18 cellular contexts compared by ENCODE assay signal in the genomic region with DNA sequence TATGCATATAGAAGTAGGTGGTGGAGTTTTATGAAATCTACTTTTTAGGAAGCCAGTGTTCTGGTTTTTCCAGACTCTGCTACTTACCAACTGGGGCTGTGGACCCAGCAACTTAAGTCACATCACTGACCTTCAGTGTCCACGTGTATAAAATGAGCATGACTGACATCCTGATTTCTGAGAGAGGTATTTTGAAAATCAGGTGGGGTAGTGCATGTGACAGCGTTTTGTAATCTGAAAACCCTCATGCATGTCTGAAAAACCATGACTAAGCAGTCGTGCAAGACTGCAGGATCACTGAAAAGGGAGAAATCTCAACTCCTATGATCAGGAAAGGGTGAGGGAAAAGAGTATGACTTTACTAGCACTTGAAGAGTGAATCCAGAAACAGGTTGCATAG. TPM values are rescaled to one million over a fixed set of nuclear protein-coding genes. Genes with fewer than 3 reads are reported as not detected.
DNase-seq lines count a peak whose midpoint lies in the region; ATAC-seq, FAIRE-seq and TF ChIP-seq lines count a peak whose summit lies in the region.
"Had no signal": no experiment of that assay in that cellular context is flagged by ENCODE, and none has a peak within 500 bp of the region (broad histone marks: within the 10 kb centered on the region; RNA-seq: fewer than 3 reads in every experiment).

No MANE protein-coding gene starts in this region.

- H3K4me1 Mint-ChIP-seq in Caco-2 (ENCODE audit: low read depth, unreplicated experiment): no peaks in the 10 kb centered on the region

- H3K9me3 Mint-ChIP-seq in Caco-2 (ENCODE audit: unreplicated experiment): peaks cover 14% of the 10 kb centered on the region

- peaks cover 4% of the 10 kb centered on the region; the same call in 1 of the 2 replicates for H3F3A ChIP-seq in SU-DHL-6 (ENCODE audit: insufficient read depth)

- H3K9me2 ChIP-seq in SU-DHL-6 (replicated peaks; ENCODE audit: insufficient read depth, low read length): no peaks in the 10 kb centered on the region

- H3K27me3 Mint-ChIP-seq in Caco-2 (ENCODE audit: insufficient read depth, unreplicated experiment): no peaks in the 10 kb centered on the region

- intact Hi-C loops in upper lobe of right lung (cut with DNase I): no loop called here
- intact Hi-C loops in Caco-2 (cut with micrococcal nuclease; ENCODE audit: unreplicated experiment): no loop called here

- no peak overlapping the region for H3K4me3 Mint-ChIP-seq in Caco-2 (ENCODE audit: unreplicated experiment)
- H3K4me3 Mint-ChIP-seq: CD8-positive, alpha-beta T cell had no signal

- peak overlapping the region; percentile 50 for H3K4me2 ChIP-seq in SU-DHL-6 (ENCODE audit: low read depth, low read length, poor library complexity, severe bottlenecking)

- H3K27me3 ChIP-seq in SU-DHL-6 (ENCODE audit: low read length): no peaks in the 10 kb centered on the region
- H3K27me3 ChIP-seq in kidney epithelial cell (ENCODE audit: control insufficient read depth, insufficient read depth, low read length): peaks cover 15% of the 10 kb centered on the region
- peaks cover 44% of the 10 kb centered on the region for H3K27me3 ChIP-seq in upper lobe of right lung
- no peaks in the 10 kb centered on the region for H3K27me3 ChIP-seq in Caco-2 (replicated peaks; ENCODE audit: control insufficient read depth, insufficient read depth, low read length)

- peaks cover 3% of the 10 kb centered on the region for H3K4me1 ChIP-seq in upper lobe of right lung
- H3K4me1 ChIP-seq in Caco-2: no peaks in the 10 kb centered on the region

- H3K9me3 ChIP-seq in SU-DHL-6 (ENCODE audit: insufficient read depth, low read length) (no peaks in the 10 kb centered on the region; the same call in 1 of the 2 replicates), upper lobe of right lung (no peaks in the 10 kb centered on the region), Caco-2 (no peaks in the 10 kb centered on the region)

- H2AFZ ChIP-seq in SU-DHL-6 (ENCODE audit: low read depth, low read length, severe bottlenecking): peak overlapping the region; percentile 7

- FAIRE-seq in GM12892 (lab: Jason Lieb, UNC): peak; percentile 54

- H3K4me3 ChIP-seq in SU-DHL-6 (ENCODE audit: insufficient read depth, low read length, poor library complexity, severe bottlenecking) (peak overlapping the region; percentile 7), kidney epithelial cell (ENCODE audit: low read depth, low read length) (no peak overlapping the region), upper lobe of right lung (no peak overlapping the region), Caco-2 (ENCODE audit: low read depth, low read length) (no peak overlapping the region)

- no TSS peak for BruUV-seq in Caco-2 (replicated peaks; lab: Mats Ljungman, UMichigan)

- peak overlapping the region; percentile 73 for H3K27ac ChIP-seq in SU-DHL-6 (ENCODE audit: low read depth, low read length)
- H3K27ac ChIP-seq in upper lobe of right lung: no peak overlapping the region

- no peak for DNase-seq in GM12892 (ENCODE audit: insufficient read length)
- peak; percentile 28 for DNase-seq in kidney epithelial cell (ENCODE audit: low read depth)
- no peak for DNase-seq in upper lobe of right lung
- no peak for DNase-seq in Caco-2
- no peak for DNase-seq in NCI-H774 (lab: John Stamatoyannopoulos, UW)
- DNase-seq: CD8-positive, alpha-beta T cell; NCI-H1048; NCI-H345; NCI-H69; SHP77 had no signal

- TF ChIP-seq POLR2A in GM12892 (IDR thresholded peaks at IDR 0.05; ENCODE audit: low read depth, low read length): no peak

- H3K27ac Mint-ChIP-seq in Caco-2 (ENCODE audit: unreplicated experiment): no peak overlapping the region
- H3K27ac Mint-ChIP-seq: CD8-positive, alpha-beta T cell had no signal

- no peak overlapping the region; the same call in 1 of the 2 replicates for H3K9ac ChIP-seq in SU-DHL-6 (ENCODE audit: low read length)

- POLR2A ChIA-PET in Caco-2 (lab: Charles Lee): no interaction called here

- H4K20me1 ChIP-seq in SU-DHL-6 (ENCODE audit: low read depth, low read length): no peaks in the 10 kb centered on the region

- TF ChIP-seq CTCF in SU-DHL-6 (IDR thresholded peaks at IDR 0.05; ENCODE audit: insufficient read depth, low read length, poor library complexity, severe bottlenecking) (no peak), kidney epithelial cell (IDR thresholded peaks at IDR 0.05; ENCODE audit: insufficient read depth, low read length, poor library complexity, severe bottlenecking) (no peak), upper lobe of right lung (IDR thresholded peaks at IDR 0.05) (no peak), Caco-2 (IDR thresholded peaks at IDR 0.05; ENCODE audit: insufficient read depth in 1 of 2, low read depth in 1 of 2, low read length in 1 of 2, severe bottlenecking in 1 of 2, unreplicated experiment in 1 of 2) (no peak)

- ATAC-seq in upper lobe of right lung (peak; percentile 35), HG02678 (IDR thresholded peaks at IDR 0.05; ENCODE audit: unreplicated experiment) (no peak)
- ATAC-seq: CD8-positive, alpha-beta T cell; HCT116; Panc1 had no signal

- H3K36me3 Mint-ChIP-seq in Caco-2 (ENCODE audit: insufficient read depth, unreplicated experiment): no peaks in the 10 kb centered on the region
- H3K36me3 Mint-ChIP-seq: CD8-positive, alpha-beta T cell had no signal

- no peaks in the 10 kb centered on the region for H3K79me2 ChIP-seq in SU-DHL-6 (ENCODE audit: insufficient read depth, low read length)

- no peaks in the 10 kb centered on the region for H3K36me3 ChIP-seq in SU-DHL-6 (ENCODE audit: low read length)
- no peaks in the 10 kb centered on the region for H3K36me3 ChIP-seq in kidney epithelial cell (ENCODE audit: control insufficient read depth, insufficient read depth, low read length)
- H3K36me3 ChIP-seq in upper lobe of right lung: no peaks in the 10 kb centered on the region
- H3K36me3 ChIP-seq in Caco-2 (ENCODE audit: control insufficient read depth, insufficient read depth, low read length): no peaks in the 10 kb centered on the region

- CTCF ChIA-PET in Caco-2 (lab: Charles Lee): no interaction called here

RNA-seq across cellular contexts. Expression of a gene that starts 26.1 kb away (rescaled TPM):
- polyA plus RNA-seq in GM12892 (2012; ENCODE audit: missing spikeins): 1.1 TPM
- total RNA-seq in kidney epithelial cell: not detected in 2 replicates
- total RNA-seq in upper lobe of right lung: not detected
- not detected in 2 replicates for total RNA-seq in Caco-2 (2022)
- total RNA-seq: CD8-positive, alpha-beta T cell; HT-29 had no signal
- polyA plus RNA-seq: AG04450, BJ, IgD-negative memory B cell had no signal
